In genomic region chr12:119480551-119480950, GRCh38 we compare ENCODE assay signal across 18 cellular contexts.
DNase-seq lines count a peak whose midpoint lies in the region; ATAC-seq, FAIRE-seq and TF ChIP-seq lines count a peak whose summit lies in the region.
"Had no signal": no experiment of that assay in that cellular context is flagged by ENCODE, and none has a peak within 500 bp of the region (broad histone marks: within the 10 kb centered on the region; RNA-seq: fewer than 3 reads in every experiment).

No MANE protein-coding gene starts in this region.

- H3K36me3 Mint-ChIP-seq in activated T-cell treated with anti-CD3 and anti-CD28 coated beads, Interleukin-2, amount 50 U/mL, for 72 hours (ENCODE audit: insufficient read depth in 2 of 2) = no peaks in the 10 kb centered on the region
- H3K36me3 Mint-ChIP-seq: CD4-positive, CD25-positive, alpha-beta regulatory T cell; CD8-positive, alpha-beta memory T cell had no signal

- H3K9me3 Mint-ChIP-seq in activated T-cell treated with anti-CD3 and anti-CD28 coated beads, Interleukin-2, amount 50 U/mL, for 72 hours = peaks cover 2 to 3% of the 10 kb centered on the region in 2 donors

- H3K36me3 ChIP-seq in K562 (ENCODE audit: control insufficient read depth, insufficient read depth, low read length) = no peaks in the 10 kb centered on the region
- H3K36me3 ChIP-seq: BE2C had no signal

- H3K27me3 ChIP-seq in K562 (ENCODE audit: control insufficient read depth in 2 of 2, insufficient read depth in 2 of 2, low read length in 2 of 2) = no peaks in the 10 kb centered on the region
- H3K27me3 ChIP-seq: BE2C had no signal

- no peak for DNase-seq in GM12892 (ENCODE audit: insufficient read length)
- DNase-seq in HTR-8/SVneo (ENCODE audit: insufficient read length, low spot score) = no peak
- DNase-seq in K562 (ENCODE audit: extremely low read depth in 1 of 4, low spot score in 3 of 4) = no peak
- DNase-seq in urothelium cell line (ENCODE audit: low spot score) = no peak
- DNase-seq in SIG-M5 (lab: John Stamatoyannopoulos, UW) = no peak
- DNase-seq in activated T-cell treated with anti-CD3 and anti-CD28 coated beads, Interleukin-2, amount 50 U/mL, for 72 hours = no peak
- no peak for DNase-seq in HuH-7.5 (ENCODE audit: low spot score)
- DNase-seq: ACHN; BE2C; C1 segment of cervical spinal cord; CD4-positive, CD25-positive, alpha-beta regulatory T cell; CD8-positive, alpha-beta memory T cell; COR-L47; GM23248; H7 had no signal

- intact Hi-C loops in K562 (cut with micrococcal nuclease) = no loop called here

- H3K9me1 ChIP-seq in K562 (ENCODE audit: control insufficient read depth, insufficient read depth, low read length) = no peaks in the 10 kb centered on the region

- H4K20me1 ChIP-seq in K562 (replicated peaks; ENCODE audit: control insufficient read depth, insufficient read depth, low read length) = no peaks in the 10 kb centered on the region

- TF ChIP-seq POLR2A in GM12892 (IDR thresholded peaks at IDR 0.05; ENCODE audit: low read depth, low read length) = no peak
- no peak for TF ChIP-seq POLR2A in K562 (conservative IDR thresholded peaks at IDR 0.05)

- TF ChIP-seq EP300 in K562 (IDR thresholded peaks at IDR 0.05; ENCODE audit: low read length) = no peak

- in situ Hi-C loops in K562 (cut with MboI) = no loop called here

- no peak for ATAC-seq in K562
- ATAC-seq in activated T-cell treated with anti-CD3 and anti-CD28 coated beads, Interleukin-2, amount 50 U/mL, for 72 hours (replicated peaks in 1 of 2) = no peak

- H3K27ac ChIP-seq in K562 (ENCODE audit: extremely low read depth, low read depth, low read length) = no peak overlapping the region
- H3K27ac ChIP-seq: GM23248, KMS-11 had no signal

- no peaks in the 10 kb centered on the region for H3K79me2 ChIP-seq in K562 (ENCODE audit: control insufficient read depth, insufficient read depth, low read length)

- H3K27ac Mint-ChIP-seq in activated T-cell treated with anti-CD3 and anti-CD28 coated beads, Interleukin-2, amount 50 U/mL, for 72 hours = no peak overlapping the region
- H3K27ac Mint-ChIP-seq: CD4-positive, CD25-positive, alpha-beta regulatory T cell; CD8-positive, alpha-beta memory T cell had no signal

- H3K27me3 Mint-ChIP-seq in activated T-cell treated with anti-CD3 and anti-CD28 coated beads, Interleukin-2, amount 50 U/mL, for 72 hours (ENCODE audit: low read depth) = no peaks in the 10 kb centered on the region

- H3K9ac ChIP-seq in K562 (ENCODE audit: insufficient read depth in 1 of 2, low read depth in 2 of 2, low read length in 2 of 2) = no peak overlapping the region
- H3K9ac ChIP-seq: GM23248, KMS-11 had no signal

- POLR2A ChIA-PET in K562 (lab: Yijun Ruan, JAX) = no interaction called here

- H3K9me3 ChIP-seq in K562 (replicated peaks; ENCODE audit: control insufficient read depth, insufficient read depth, low read depth, low read length) = no peaks in the 10 kb centered on the region
- H3K9me3 ChIP-seq: BE2C had no signal

- no peak overlapping the region for H3K4me3 ChIP-seq in K562
- H3K4me3 ChIP-seq: GM23248 had no signal

- H2AFZ ChIP-seq in K562 (ENCODE audit: low read depth, low read length) = no peak overlapping the region
- H2AFZ ChIP-seq: GM23248 had no signal

- no peaks in the 10 kb centered on the region for H3K4me1 Mint-ChIP-seq in activated T-cell treated with anti-CD3 and anti-CD28 coated beads, Interleukin-2, amount 50 U/mL, for 72 hours (ENCODE audit: low read depth)
- H3K4me1 Mint-ChIP-seq: CD4-positive, CD25-positive, alpha-beta regulatory T cell; CD8-positive, alpha-beta memory T cell had no signal

- H3K4me1 ChIP-seq in K562 (replicated peaks in 1 of 2; ENCODE audit: control insufficient read depth in 2 of 2, insufficient read depth in 2 of 2, low read length in 2 of 2) = no peaks in the 10 kb centered on the region
- H3K4me1 ChIP-seq: BE2C had no signal

- TF ChIP-seq RAD21 in K562 (CRISPR knock-in tag; conservative IDR thresholded peaks at IDR 0.05 in 1 of 2, IDR thresholded peaks at IDR 0.05 in 1 of 2) = no peak

- H3K4me3 Mint-ChIP-seq in activated T-cell treated with anti-CD3 and anti-CD28 coated beads, Interleukin-2, amount 50 U/mL, for 72 hours = no peak overlapping the region
- H3K4me3 Mint-ChIP-seq: CD4-positive, CD25-positive, alpha-beta regulatory T cell; CD8-positive, alpha-beta memory T cell had no signal

- TF ChIP-seq CTCF in K562 (IDR thresholded peaks at IDR 0.05 in 2 of 3, conservative IDR thresholded peaks at IDR 0.05 in 1 of 3; ENCODE audit: insufficient read depth in 2 of 3, low read depth in 1 of 3, low read length in 3 of 3) = no peak

- no peak overlapping the region for H3K4me2 ChIP-seq in K562 (ENCODE audit: insufficient read depth, low read length)
- H3K4me2 ChIP-seq: KMS-11 had no signal

- no TSS peak for BruUV-seq in K562 (replicated peaks; lab: Mats Ljungman, UMichigan)

- CTCF ChIA-PET in K562 (lab: Yijun Ruan, JAX; ENCODE audit: low intra/inter-chr PET ratio) = no interaction called here

- FAIRE-seq in GM12892 (lab: Jason Lieb, UNC) = peak; percentile 67
- FAIRE-seq in HTR-8/SVneo (lab: Jason Lieb, UNC) = peak; percentile 99
- FAIRE-seq in K562 (lab: Jason Lieb, UNC) = peak; percentile 51
- FAIRE-seq in urothelium cell line (lab: Jason Lieb, UNC) = peak; percentile 100
- FAIRE-seq: A204.1, G401.6 had no signal

- 0% methylated on average over 1 of the region's 1 CpG for WGBS in K562 (ENCODE audit: insufficient coverage, low coverage, missing lambda C conversion rate)

TF ChIP-seq in K562, 482 proteins besides CTCF, POLR2A, EP300 and RAD21:
- peak; percentile 56; the same call in 1 of the 2 replicates for TF ChIP-seq EHMT2 (IDR thresholded peaks at IDR 0.05)
- 0 out of 2 replicates have a peak, but pooled peaks have one; percentile 21 for TF ChIP-seq CTBP1 (IDR thresholded peaks at IDR 0.05; ENCODE audit: borderline replicate concordance)
- TF ChIP-seq ATF1 (CRISPR knock-in tag; IDR thresholded peaks at IDR 0.05) = no peak
- peak; percentile 28; the same call in 1 of the 2 replicates for TF ChIP-seq ATF1 (tag; IDR thresholded peaks at IDR 0.05)
- 0 out of 4 replicates have a peak, but pooled peaks have one; percentile 18 to 28 for TF ChIP-seq KDM1A (IDR thresholded peaks at IDR 0.05)
- TF ChIP-seq HDAC1 (IDR thresholded peaks at IDR 0.05) = 0 out of 4 replicates have a peak, but pooled peaks of 1 of the 2 experiments have one; percentile 34
- TF ChIP-seq TAF9B (IDR thresholded peaks at IDR 0.05; ENCODE audit: partially characterized antibody) = no peak
- TF ChIP-seq THAP7 (CRISPR knock-in tag; IDR thresholded peaks at IDR 0.05) = no peak
TF ChIP-seq in K562: peak in this region for 5.
